Comparison of ENCODE assay signal across 8 cellular contexts in genomic region chr7:86939197-86939814, GRCh38.
DNase-seq lines count a peak whose midpoint lies in the region; ATAC-seq, FAIRE-seq and TF ChIP-seq lines count a peak whose summit lies in the region.

No MANE protein-coding gene starts in this region.

- WGBS in K562 (ENCODE audit: insufficient coverage, low coverage, missing lambda C conversion rate), result 7% methylated on average over 3 of the region's 3 CpGs

- H3F3A ChIP-seq in PC-9 (ENCODE audit: insufficient read depth, low read depth), result no peaks in the 10 kb centered on the region

- in situ Hi-C loops in K562 (cut with MboI), result loop anchor here (5.0 kb wide), 2 partner anchors 113 to 213 kb away; partner anchors contain the start of gene DMTF1

- no peak for TF ChIP-seq EP300 in K562 (IDR thresholded peaks at IDR 0.05; ENCODE audit: low read length)

- H3K4me1 ChIP-seq in PC-9 (replicated peaks; ENCODE audit: insufficient read depth) (no peaks in the 10 kb centered on the region), K562 (replicated peaks in 1 of 2; ENCODE audit: control insufficient read depth in 2 of 2, insufficient read depth in 2 of 2, low read length in 2 of 2) (peaks cover 0 to 9% of the 10 kb centered on the region in 2 experiments; a peak in 2 of 5 replicates)

- no peak for TF ChIP-seq POLR2A in K562 (conservative IDR thresholded peaks at IDR 0.05)

- POLR2A ChIA-PET in PC-9 (lab: Charles Lee; ENCODE audit: unreplicated experiment), result no interaction called here
- POLR2A ChIA-PET in K562 (lab: Yijun Ruan, JAX), result no interaction called here

- H3K4me2 ChIP-seq in PC-9 (no peak overlapping the region), K562 (ENCODE audit: insufficient read depth, low read length) (no peak overlapping the region)

- peak; percentile 85 for FAIRE-seq in K562 (lab: Jason Lieb, UNC)

- H3K9me1 ChIP-seq in K562 (ENCODE audit: control insufficient read depth, insufficient read depth, low read length), result no peaks in the 10 kb centered on the region

- ATAC-seq in GM21526 (IDR thresholded peaks at IDR 0.05; ENCODE audit: low FRiP score, unreplicated experiment) (peak; percentile 91), K562 (peak; percentile 87)
- ATAC-seq in stimulated activated naive CD8-positive, alpha-beta T cell treated with anti-CD3 and anti-CD28 coated beads, Interleukin-15, Interleukin-2, amounts not matched to agents 100 U/mL and 50 U/mL, for 24 hours, result peak; percentile 63

- H2AFZ ChIP-seq in PC-9, result no peak overlapping the region
- H2AFZ ChIP-seq in K562 (ENCODE audit: low read depth, low read length), result peak overlapping the region; percentile 6; the same call in 1 of the 2 replicates

- H3K79me2 ChIP-seq in PC-9 (ENCODE audit: low read depth) (no peaks in the 10 kb centered on the region), K562 (ENCODE audit: control insufficient read depth, insufficient read depth, low read length) (no peaks in the 10 kb centered on the region)

- CTCF ChIA-PET in PC-9 (lab: Charles Lee), result no interaction called here
- CTCF ChIA-PET in K562 (lab: Yijun Ruan, JAX; ENCODE audit: low intra/inter-chr PET ratio), result interaction anchor here (1.1 to 2.2 kb wide), 3 partner anchors 120 to 297 kb away, joined by 3 to 20 read pairs (median 3); partner anchors contain the start of gene ELAPOR2

- no peak overlapping the region for H3K9ac ChIP-seq in K562 (ENCODE audit: insufficient read depth in 1 of 2, low read depth in 2 of 2, low read length in 2 of 2)

- H3K27ac ChIP-seq in PC-9, result no peak overlapping the region
- no peak overlapping the region for H3K27ac ChIP-seq in K562 (ENCODE audit: extremely low read depth, low read depth, low read length)

- H4K20me1 ChIP-seq in PC-9 (ENCODE audit: insufficient read depth) (no peaks in the 10 kb centered on the region), K562 (replicated peaks; ENCODE audit: control insufficient read depth, insufficient read depth, low read length) (no peaks in the 10 kb centered on the region)

- no peaks in the 10 kb centered on the region for H3K27me3 ChIP-seq in PC-9 (ENCODE audit: insufficient read depth, low read depth)
- H3K27me3 ChIP-seq in K562 (ENCODE audit: control insufficient read depth in 2 of 2, insufficient read depth in 2 of 2, low read length in 2 of 2), result no peaks in the 10 kb centered on the region

- H3K9me3 ChIP-seq in PC-9 (ENCODE audit: insufficient read depth, low read depth) (no peaks in the 10 kb centered on the region), K562 (replicated peaks; ENCODE audit: control insufficient read depth, insufficient read depth, low read depth, low read length) (no peaks in the 10 kb centered on the region)

- H3K36me3 ChIP-seq in PC-9 (ENCODE audit: low read depth) (no peaks in the 10 kb centered on the region), K562 (ENCODE audit: control insufficient read depth, insufficient read depth, low read length) (peaks cover 40% of the 10 kb centered on the region)

- intact Hi-C loops in PC-9 (cut with micrococcal nuclease; ENCODE audit: unreplicated experiment), result loop anchor here (1.0 to 10.0 kb wide), 2 partner anchors 115 to 209 kb away; partner anchors contain the start of gene ELAPOR2
- intact Hi-C loops in K562 (cut with micrococcal nuclease), result loop anchor here (1.0 kb wide), 2 partner anchors 120 to 209 kb away; partner anchors contain the start of gene ELAPOR2

- TF ChIP-seq CTCF in PC-9 (conservative IDR thresholded peaks at IDR 0.05), result peak; percentile 83
- TF ChIP-seq CTCF in K562 (IDR thresholded peaks at IDR 0.05 in 2 of 3, conservative IDR thresholded peaks at IDR 0.05 in 1 of 3; ENCODE audit: insufficient read depth in 2 of 3, low read depth in 1 of 3, low read length in 3 of 3), result peak; percentile 59 to 83 (median 78); a peak in 5 of 6 replicates

- DNase-seq in SIG-M5 treated with dmso at 0.1 percent for 504 hours (lab: John Stamatoyannopoulos, UW; ENCODE audit: unreplicated experiment), result peak; percentile 53
- DNase-seq in SIG-M5 (lab: John Stamatoyannopoulos, UW), result no peak
- DNase-seq in KG1 (lab: John Stamatoyannopoulos, UW), result peak; percentile 22
- peak; percentile 51 to 55 for DNase-seq in PC-9
- peak; percentile 33 to 82 (median 42) for DNase-seq in K562 (ENCODE audit: extremely low read depth in 1 of 4, low spot score in 3 of 4)
- DNase-seq in islet precursor cell, result peak; percentile 64
- peak; percentile 48 for DNase-seq in stimulated activated naive CD8-positive, alpha-beta T cell treated with anti-CD3 and anti-CD28 coated beads, Interleukin-15, Interleukin-2, amounts not matched to agents 100 U/mL and 50 U/mL, for 24 hours

- 0 out of 2 replicates have a peak, but pooled peaks cover 3% of the 10 kb centered on the region for H3K9me2 ChIP-seq in PC-9 (ENCODE audit: insufficient read depth)

- peak; percentile 87 to 88 for TF ChIP-seq RAD21 in K562 (CRISPR knock-in tag; conservative IDR thresholded peaks at IDR 0.05 in 1 of 2, IDR thresholded peaks at IDR 0.05 in 1 of 2)

- BruUV-seq in PC-9 (replicated peaks; lab: Mats Ljungman, UMichigan) (no TSS peak), K562 (replicated peaks; lab: Mats Ljungman, UMichigan) (no TSS peak)

- H3K4me3 ChIP-seq in PC-9 (no peak overlapping the region), K562 (no peak overlapping the region)

TF ChIP-seq in K562, 482 proteins besides CTCF, POLR2A, EP300 and RAD21 (continues in another document):
- TF ChIP-seq SMC3 (conservative IDR thresholded peaks at IDR 0.05; ENCODE audit: insufficient read depth, low read depth, low read length) (peak; percentile 80; the same call in 1 of the 2 replicates), ZNF134 (CRISPR knock-in tag; conservative IDR thresholded peaks at IDR 0.05) (no peak), RB1 (IDR thresholded peaks at IDR 0.05; ENCODE audit: low read depth) (0 out of 2 replicates have a peak, but pooled peaks have one; percentile 29), NFE2 (IDR thresholded peaks at IDR 0.05; ENCODE audit: low read depth) (0 out of 2 replicates have a peak, but pooled peaks have one; percentile 13), DEAF1 (CRISPR knock-in tag; IDR thresholded peaks at IDR 0.05) (peak; percentile 78), SPI1 (IDR thresholded peaks at IDR 0.05; ENCODE audit: borderline replicate concordance, low read depth, low read length) (no peak), RCOR1 (IDR thresholded peaks at IDR 0.05; ENCODE audit: borderline replicate concordance in 1 of 2, low read depth in 2 of 2, low read length in 2 of 2) (0 out of 4 replicates have a peak, but pooled peaks of 1 of the 2 experiments have one; percentile 12), DACH1 (IDR thresholded peaks at IDR 0.05; ENCODE audit: partially characterized antibody) (peak; percentile 55), UBTF (IDR thresholded peaks at IDR 0.05; ENCODE audit: borderline replicate concordance in 1 of 2, low read depth in 2 of 2, low read length in 2 of 2) (0 out of 4 replicates have a peak, but pooled peaks of 1 of the 2 experiments have one; percentile 43), CC2D1A (IDR thresholded peaks at IDR 0.05) (no peak), HMBOX1 (IDR thresholded peaks at IDR 0.05) (peak; percentile 64; the same call in 1 of the 2 replicates), CREB3 (tag; conservative IDR thresholded peaks at IDR 0.05; ENCODE audit: low read depth) (no peak), ARNT (IDR thresholded peaks at IDR 0.05) (no peak)
